In genomic region chr5:139273322-139273571, GRCh38 we compare ENCODE assay signal across 8 cellular contexts.
DNase-seq lines count a peak whose midpoint lies in the region; ATAC-seq and TF ChIP-seq lines count a peak whose summit lies in the region.

No MANE protein-coding gene starts in this region.

- H3K4me3 ChIP-seq in DOHH2 (ENCODE audit: low read length) (peak overlapping the region; percentile 81), KMS-11 (IDR thresholded peaks at IDR 0.05; ENCODE audit: insufficient read depth, low read depth, low read length) (no peak overlapping the region), choroid plexus epithelial cell (ENCODE audit: low read depth, low read length) (peak overlapping the region; percentile 72), muscle layer of duodenum (ENCODE audit: low read depth in 1 of 2, low read length in 2 of 2) (peak overlapping the region; percentile 74 to 84)

- H3K79me2 ChIP-seq in DOHH2 (ENCODE audit: control insufficient read depth, low read length) (peaks cover 51% of the 10 kb centered on the region), KMS-11 (ENCODE audit: insufficient read depth, low read depth) (peaks cover 42% of the 10 kb centered on the region)

- H3K27me3 ChIP-seq in DOHH2 (ENCODE audit: control insufficient read depth, low read length) (0 out of 2 replicates have a peak, but pooled peaks cover 4% of the 10 kb centered on the region), KMS-11 (ENCODE audit: insufficient read depth, low read depth) (no peaks in the 10 kb centered on the region), muscle layer of duodenum (ENCODE audit: low read depth, low read length) (no peaks in the 10 kb centered on the region)

- H3K27ac ChIP-seq in DOHH2 (ENCODE audit: low read depth, low read length): peak overlapping the region; percentile 85
- H3K27ac ChIP-seq in KMS-11: no peak overlapping the region
- peak overlapping the region; percentile 83 for H3K27ac ChIP-seq in muscle layer of duodenum (ENCODE audit: low read length)

- peaks cover 47% of the 10 kb centered on the region for H3K4me1 ChIP-seq in DOHH2 (ENCODE audit: control insufficient read depth, low read length)
- peaks cover 66% of the 10 kb centered on the region for H3K4me1 ChIP-seq in KMS-11 (ENCODE audit: low read depth, poor library complexity, severe bottlenecking)
- H3K4me1 ChIP-seq in muscle layer of duodenum (ENCODE audit: control insufficient read depth in 1 of 2, insufficient read depth in 2 of 2, low read length in 2 of 2): peaks cover 14 to 23% of the 10 kb centered on the region in 2 donors

- H3K9me3 ChIP-seq in DOHH2 (ENCODE audit: control insufficient read depth, insufficient read depth, low read length) (no peaks in the 10 kb centered on the region), muscle layer of duodenum (ENCODE audit: control insufficient read depth in 1 of 2, low read length in 2 of 2) (no peaks in the 10 kb centered on the region)

- peaks cover 42% of the 10 kb centered on the region for H3K36me3 ChIP-seq in DOHH2 (ENCODE audit: control insufficient read depth, low read length)
- peaks cover 19% of the 10 kb centered on the region for H3K36me3 ChIP-seq in KMS-11 (ENCODE audit: insufficient read depth)
- H3K36me3 ChIP-seq in muscle layer of duodenum (ENCODE audit: control insufficient read depth in 1 of 2, insufficient read depth in 2 of 2, low read length in 2 of 2): peaks cover under 1 to 4% of the 10 kb centered on the region in 2 donors

- H4K20me1 ChIP-seq in DOHH2 (ENCODE audit: control insufficient read depth, insufficient read depth, low read depth, low read length) (peaks cover 8% of the 10 kb centered on the region; the same call in 1 of the 2 replicates), KMS-11 (ENCODE audit: insufficient read depth) (peaks cover under 1% of the 10 kb centered on the region; the same call in 1 of the 2 replicates)

- TF ChIP-seq CTCF in DOHH2 (IDR thresholded peaks at IDR 0.05; ENCODE audit: low read depth, low read length, poor library complexity, severe bottlenecking): no peak
- no peak for TF ChIP-seq CTCF in KMS-11 (conservative IDR thresholded peaks at IDR 0.05; ENCODE audit: low read depth, low read length)
- no peak for TF ChIP-seq CTCF in choroid plexus epithelial cell (conservative IDR thresholded peaks at IDR 0.05; ENCODE audit: low read depth, low read length)

- peaks cover 36% of the 10 kb centered on the region for H3F3A ChIP-seq in DOHH2 (ENCODE audit: control insufficient read depth, insufficient read depth)

- DNase-seq in choroid plexus epithelial cell (ENCODE audit: low read depth): no peak
- DNase-seq in GM19238 (ENCODE audit: insufficient read length, low spot score): no peak
- DNase-seq in midbrain (lab: John Stamatoyannopoulos, UW): no peak

- no peaks in the 10 kb centered on the region for H3K9me2 ChIP-seq in DOHH2 (replicated peaks; ENCODE audit: control insufficient read depth, low read length)

- peak overlapping the region; percentile 96 for H3K4me2 ChIP-seq in DOHH2 (ENCODE audit: low read length)
- peak overlapping the region; percentile 87 for H3K4me2 ChIP-seq in KMS-11

- peak overlapping the region; percentile 82 for H2AFZ ChIP-seq in KMS-11 (ENCODE audit: low read depth)

- ATAC-seq in GM21515 (IDR thresholded peaks at IDR 0.05; ENCODE audit: unreplicated experiment): no peak
- no peak for ATAC-seq in GM21717 (IDR thresholded peaks at IDR 0.05; ENCODE audit: unreplicated experiment)

- H3K9ac ChIP-seq in KMS-11: peak overlapping the region; percentile 98; the same call in 1 of the 2 replicates
